9 cellular contexts compared by ENCODE assay signal in the genomic region with DNA sequence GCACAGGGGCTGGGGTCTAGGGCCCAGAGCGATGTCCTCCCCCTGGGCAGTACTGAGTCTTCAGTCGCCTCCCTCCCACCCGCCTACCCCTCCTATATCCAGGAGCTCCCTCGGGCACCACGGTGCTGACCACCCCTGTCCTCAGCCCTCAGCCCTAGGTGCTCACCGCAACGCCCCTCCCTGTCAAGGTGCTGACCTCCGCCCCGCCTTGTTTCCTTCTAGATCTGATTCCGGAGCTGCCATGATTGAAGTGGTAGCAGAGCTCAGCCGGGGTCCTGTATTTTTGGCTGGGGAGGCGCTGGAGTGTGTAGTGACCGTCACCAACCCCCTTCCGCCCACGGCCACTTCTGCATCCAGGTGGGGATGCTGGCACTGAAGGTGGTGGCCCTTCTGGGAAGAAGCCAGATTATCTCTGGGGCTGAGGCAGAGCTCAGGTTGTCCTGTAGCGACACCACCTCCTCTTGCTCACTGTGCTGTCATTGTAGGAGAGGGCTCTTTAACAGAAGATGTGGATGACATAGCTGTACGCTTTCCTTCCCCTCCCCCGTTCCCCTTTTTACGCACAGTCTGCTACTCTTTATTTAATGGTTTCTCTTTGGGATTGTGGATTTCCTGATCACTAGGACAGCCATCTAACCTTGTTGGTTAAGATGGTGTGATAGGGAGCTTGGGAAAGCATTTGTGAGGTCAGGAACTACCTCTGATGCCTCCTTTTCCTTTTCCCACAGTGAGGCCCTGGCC. TPM values are rescaled to one million over a fixed set of nuclear protein-coding genes. Genes with fewer than 3 reads are reported as not detected.
DNase-seq lines count a peak whose midpoint lies in the region; ATAC-seq, FAIRE-seq and TF ChIP-seq lines count a peak whose summit lies in the region.
"Had no signal": no experiment of that assay in that cellular context is flagged by ENCODE, and none has a peak within 500 bp of the region (broad histone marks: within the 10 kb centered on the region; RNA-seq: fewer than 3 reads in every experiment).

No MANE protein-coding gene starts in this region.

- 1 to 4% (median 3%) methylated on average over 17 to 19 of the region's 19 CpGs for WGBS in small intestine, 3 donors

- H3K4me1 ChIP-seq in astrocyte (ENCODE audit: insufficient read depth, low read length) (peaks cover 29% of the 10 kb centered on the region), iPS-18a (ENCODE audit: control insufficient read depth, low read depth, low read length) (peaks cover 4% of the 10 kb centered on the region), small intestine (ENCODE audit: control insufficient read depth in 2 of 2, insufficient read depth in 1 of 2, low read depth in 1 of 2, low read length in 1 of 2) (peaks cover 0 to 11% of the 10 kb centered on the region in 2 donors)

- no peaks in the 10 kb centered on the region for H3K9me3 Mint-ChIP-seq in astrocyte (ENCODE audit: unreplicated experiment)

- H3K9ac ChIP-seq in astrocyte (ENCODE audit: low read length), result peak overlapping the region; percentile 93
- peak overlapping the region; percentile 35 for H3K9ac ChIP-seq in iPS-18a (ENCODE audit: low read length)

- peak overlapping the region; percentile 95 for H3K4me2 ChIP-seq in astrocyte (ENCODE audit: low read length)

- H3K36me3 ChIP-seq in astrocyte (ENCODE audit: insufficient read depth, low read length), result peaks cover 21% of the 10 kb centered on the region
- H3K36me3 ChIP-seq in iPS-18a (ENCODE audit: control insufficient read depth, low read depth, low read length), result peaks cover 32% of the 10 kb centered on the region
- peaks cover 4 to 13% of the 10 kb centered on the region in 2 donors for H3K36me3 ChIP-seq in small intestine (ENCODE audit: control insufficient read depth in 2 of 2, insufficient read depth in 2 of 2, low read length in 2 of 2)

- no peak for FAIRE-seq in astrocyte (lab: Jason Lieb, UNC)
- FAIRE-seq in small intestine (lab: Jason Lieb, UNC), result no peak
- FAIRE-seq: endometrium had no signal

- H3K4me1 Mint-ChIP-seq in astrocyte (ENCODE audit: low read depth, unreplicated experiment), result peaks cover 22% of the 10 kb centered on the region

- peak overlapping the region; percentile 91 for H2AFZ ChIP-seq in astrocyte (ENCODE audit: low read depth, low read length)

- H3K27ac Mint-ChIP-seq in astrocyte (ENCODE audit: unreplicated experiment), result peak overlapping the region; percentile 1

- peaks cover 58% of the 10 kb centered on the region for H3K79me2 ChIP-seq in astrocyte (ENCODE audit: insufficient read depth, low read length)

- H3K27ac ChIP-seq in astrocyte (ENCODE audit: low read depth, low read length) (peak overlapping the region; percentile 63), iPS-18a (ENCODE audit: low read length) (no peak overlapping the region), small intestine (ENCODE audit: low read depth in 1 of 2, low read length in 1 of 2) (peak overlapping the region; percentile 88 to 94)

- no peak for TF ChIP-seq CTCF in astrocyte (IDR thresholded peaks at IDR 0.05; ENCODE audit: insufficient read depth, low read depth, low read length)

- H3K9me3 ChIP-seq in astrocyte (ENCODE audit: insufficient read depth, low read depth, low read length) (no peaks in the 10 kb centered on the region), iPS-18a (ENCODE audit: control insufficient read depth, low read depth, low read length) (no peaks in the 10 kb centered on the region), small intestine (ENCODE audit: control insufficient read depth, low read depth) (no peaks in the 10 kb centered on the region)

- H3K36me3 Mint-ChIP-seq in astrocyte (ENCODE audit: low read depth, unreplicated experiment), result peaks cover 25% of the 10 kb centered on the region

- H3K4me3 ChIP-seq in astrocyte (ENCODE audit: insufficient read depth, low read depth, low read length) (peak overlapping the region; percentile 92), iPS-18a (ENCODE audit: low read length) (peak overlapping the region; percentile 86), small intestine (ENCODE audit: low read depth in 1 of 2, low read length in 2 of 2) (peak overlapping the region; percentile 67 to 84)

- peak; percentile 20 for ATAC-seq in HG02938 (IDR thresholded peaks at IDR 0.05; ENCODE audit: unreplicated experiment)

- peak overlapping the region; percentile 95 for H3K4me3 Mint-ChIP-seq in astrocyte (ENCODE audit: unreplicated experiment)

- H4K20me1 ChIP-seq in astrocyte (ENCODE audit: insufficient read depth, low read length), result peaks cover 46% of the 10 kb centered on the region

- H3K27me3 Mint-ChIP-seq in astrocyte (ENCODE audit: low read depth, unreplicated experiment), result no peaks in the 10 kb centered on the region

- peak; percentile 29 for DNase-seq in NCI-H2029 (lab: John Stamatoyannopoulos, UW)
- DNase-seq in NCI-H2029 treated with DMSO at 0.1 percent for 48 hours (lab: John Stamatoyannopoulos, UW), result no peak
- peak; percentile 60 for DNase-seq in RPMI8226
- DNase-seq in astrocyte (ENCODE audit: low read depth), result no peak
- peak; percentile 78 for DNase-seq in small intestine
- DNase-seq in GM19238 (ENCODE audit: insufficient read length, low spot score), result no peak

- H3K27me3 ChIP-seq in astrocyte (ENCODE audit: insufficient read depth, low read length) (no peaks in the 10 kb centered on the region), iPS-18a (ENCODE audit: control insufficient read depth, insufficient read depth, low read length) (no peaks in the 10 kb centered on the region), small intestine (ENCODE audit: control insufficient read depth in 2 of 2, insufficient read depth in 2 of 2, low read length in 2 of 2) (no peaks in the 10 kb centered on the region)

RNA-seq across cellular contexts. Expression of gene RGP1, which starts 0.6 kb away (rescaled TPM):
- total RNA-seq in astrocyte, result 27.2 and 30.0 TPM in 2 replicates
- polyA plus RNA-seq in small intestine, result 10 to 100 TPM in 2 of 3 donors, 1 to 10 TPM in 1; 8.1 to 20.9 (median 13.0) TPM

RNA-seq across cellular contexts. Expression of gene GBA2, which starts 0.7 kb away (rescaled TPM):
- total RNA-seq in astrocyte, result 38.3 and 42.5 TPM in 2 replicates
- polyA plus RNA-seq in small intestine, result 100 to 1,000 TPM in 2 of 3 donors, 10 to 100 TPM in 1; 63.4 to 176 (median 166) TPM

RNA-seq across cellular contexts. Expression of gene MSMP, which starts 4.4 kb away (rescaled TPM):
- not detected in 2 replicates for total RNA-seq in astrocyte
- under 1 TPM in 1 of 3 donors, not detected in 2; 0.52 TPM for polyA plus RNA-seq in small intestine

RNA-seq across cellular contexts. Expression of gene CREB3, which starts 17.2 kb away (rescaled TPM):
- total RNA-seq in astrocyte, result 80.3 and 84.1 TPM in 2 replicates
- 10 to 100 TPM; 26.8 to 31.2 (median 28.6) TPM for polyA plus RNA-seq in small intestine

RNA-seq across cellular contexts. Expression of gene TLN1, which starts 17.7 kb away (rescaled TPM):
- 518 and 525 TPM in 2 replicates for total RNA-seq in astrocyte
- polyA plus RNA-seq in small intestine, result 100 to 1,000 TPM in 1 of 3 donors, 10 to 100 TPM in 2; 82.1 to 103 (median 88.9) TPM

Comparison
In these comparisons a context has a peak if more than half of its experiments do, and no peak if none do; other contexts are left out.
1. DNase-seq: peak in NCI-H2029 (single experiment), RPMI8226 (single experiment) and small intestine (single experiment); none in NCI-H2029 treated with DMSO at 0.1 percent for 48 hours (single experiment), astrocyte (single experiment) and GM19238 (single experiment).
2. Peak in every context shown above with its lines, with median percentiles within 50 percentile points of each other: H3K4me3 ChIP-seq.